Comparison of ENCODE assay signal across 10 cellular contexts in genomic region chr2:130374587-130375290, GRCh38. TPM values are rescaled to one million over a fixed set of nuclear protein-coding genes. Genes with fewer than 3 reads are reported as not detected.
DNase-seq lines count a peak whose midpoint lies in the region; ATAC-seq and TF ChIP-seq lines count a peak whose summit lies in the region.
"Had no signal": no experiment of that assay in that cellular context is flagged by ENCODE, and none has a peak within 500 bp of the region (broad histone marks: within the 10 kb centered on the region; RNA-seq: fewer than 3 reads in every experiment).

No MANE protein-coding gene starts in this region.

- POLR2A ChIA-PET in activated CD8-positive, alpha-beta T cell treated with anti-CD3 and anti-CD28 coated beads for 36 hours (lab: Charles Lee), result interaction anchor here (1.1 to 1.4 kb wide), 2 partner anchors 26 to 34 kb away, joined by 3 read pairs; no protein-coding TSS in a partner anchor

- TF ChIP-seq POLR2A in GM18505 (IDR thresholded peaks at IDR 0.05; ENCODE audit: borderline replicate concordance, extremely low read depth, insufficient read depth, insufficient read length), result no peak

- no peak for TF ChIP-seq CTCF in activated CD8-positive, alpha-beta T cell treated with anti-CD3 and anti-CD28 coated beads for 36 hours (IDR thresholded peaks at IDR 0.05)
- no peak for TF ChIP-seq CTCF in glutamatergic neuron (IDR thresholded peaks at IDR 0.05; ENCODE audit: partially characterized antibody, unreplicated experiment)

- intact Hi-C loops in activated CD8-positive, alpha-beta T cell treated with anti-CD3 and anti-CD28 coated beads for 36 hours (cut with micrococcal nuclease), result no loop called here

- H3K4me1 Mint-ChIP-seq in activated naive CD4-positive, alpha-beta T cell treated with anti-CD3 and anti-CD28 coated beads, Interleukin-2, amount 10 ng/mL, durations not matched to agents 7 days and 5 days, result peaks cover 86% of the 10 kb centered on the region
- H3K4me1 Mint-ChIP-seq in activated CD8-positive, alpha-beta T cell treated with anti-CD3 and anti-CD28 coated beads for 36 hours (ENCODE audit: low read depth), result peaks cover 72% of the 10 kb centered on the region
- peaks cover 13% of the 10 kb centered on the region for H3K4me1 Mint-ChIP-seq in glutamatergic neuron (ENCODE audit: low read depth, unreplicated experiment)
- peaks cover 80% of the 10 kb centered on the region for H3K4me1 Mint-ChIP-seq in stimulated activated effector memory CD8-positive, alpha-beta T cell treated with anti-CD3 and anti-CD28 coated beads, Interleukin-12 subunit alpha, Interleukin-12 subunit beta, amount 100 ng/mL, for 72 hours

- no peak for DNase-seq in activated naive CD4-positive, alpha-beta T cell treated with anti-CD3 and anti-CD28 coated beads, Interleukin-2, amount 10 ng/mL, durations not matched to agents 7 days and 5 days
- no peak for DNase-seq in activated naive CD4-positive, alpha-beta T cell treated with Interleukin-2 at 50 U/mL for 16 hours
- no peak for DNase-seq in activated CD8-positive, alpha-beta T cell treated with anti-CD3 and anti-CD28 coated beads for 36 hours
- DNase-seq in glutamatergic neuron (no peak), DMS 273 treated with DMSO at 0.1 percent for 48 hours (lab: John Stamatoyannopoulos, UW) (no peak), NCI-H82 (lab: John Stamatoyannopoulos, UW) (no peak)
- peak in 1 of 2 donors; percentile 43 for DNase-seq in stimulated activated effector memory CD8-positive, alpha-beta T cell treated with anti-CD3 and anti-CD28 coated beads, Interleukin-12 subunit alpha, Interleukin-12 subunit beta, amount 100 ng/mL, for 72 hours (ENCODE audit: low spot score in 2 of 2)
- DNase-seq: activated effector memory CD4-positive, alpha-beta T cell treated with anti-CD3 and anti-CD28 coated beads, Interleukin-2, amount 50 U/mL, for 16 hours; KBM-7 had no signal

- peak overlapping the region; percentile 26 for H3K4me3 Mint-ChIP-seq in activated naive CD4-positive, alpha-beta T cell treated with anti-CD3 and anti-CD28 coated beads, Interleukin-2, amount 10 ng/mL, durations not matched to agents 7 days and 5 days
- peak overlapping the region; percentile 4 for H3K4me3 Mint-ChIP-seq in activated CD8-positive, alpha-beta T cell treated with anti-CD3 and anti-CD28 coated beads for 36 hours
- peak overlapping the region; percentile 74 for H3K4me3 Mint-ChIP-seq in glutamatergic neuron (ENCODE audit: unreplicated experiment)
- peak overlapping the region; percentile 86 for H3K4me3 Mint-ChIP-seq in stimulated activated effector memory CD8-positive, alpha-beta T cell treated with anti-CD3 and anti-CD28 coated beads, Interleukin-12 subunit alpha, Interleukin-12 subunit beta, amount 100 ng/mL, for 72 hours

- no peaks in the 10 kb centered on the region for H3K27me3 Mint-ChIP-seq in activated naive CD4-positive, alpha-beta T cell treated with anti-CD3 and anti-CD28 coated beads, Interleukin-2, amount 10 ng/mL, durations not matched to agents 7 days and 5 days
- H3K27me3 Mint-ChIP-seq in activated CD8-positive, alpha-beta T cell treated with anti-CD3 and anti-CD28 coated beads for 36 hours, result no peaks in the 10 kb centered on the region
- peaks cover 12% of the 10 kb centered on the region for H3K27me3 Mint-ChIP-seq in glutamatergic neuron (ENCODE audit: unreplicated experiment)

- peaks cover 54% of the 10 kb centered on the region for H3K36me3 Mint-ChIP-seq in activated naive CD4-positive, alpha-beta T cell treated with anti-CD3 and anti-CD28 coated beads, Interleukin-2, amount 10 ng/mL, durations not matched to agents 7 days and 5 days
- H3K36me3 Mint-ChIP-seq in activated CD8-positive, alpha-beta T cell treated with anti-CD3 and anti-CD28 coated beads for 36 hours (ENCODE audit: low read depth), result peaks cover 50% of the 10 kb centered on the region
- H3K36me3 Mint-ChIP-seq in glutamatergic neuron (ENCODE audit: unreplicated experiment), result peaks cover 23% of the 10 kb centered on the region
- H3K36me3 Mint-ChIP-seq in stimulated activated effector memory CD8-positive, alpha-beta T cell treated with anti-CD3 and anti-CD28 coated beads, Interleukin-12 subunit alpha, Interleukin-12 subunit beta, amount 100 ng/mL, for 72 hours, result peaks cover 65% of the 10 kb centered on the region

- H3K9me3 Mint-ChIP-seq in activated naive CD4-positive, alpha-beta T cell treated with anti-CD3 and anti-CD28 coated beads, Interleukin-2, amount 10 ng/mL, durations not matched to agents 7 days and 5 days, result no peaks in the 10 kb centered on the region
- no peaks in the 10 kb centered on the region for H3K9me3 Mint-ChIP-seq in activated CD8-positive, alpha-beta T cell treated with anti-CD3 and anti-CD28 coated beads for 36 hours
- peaks cover 17% of the 10 kb centered on the region for H3K9me3 Mint-ChIP-seq in glutamatergic neuron (ENCODE audit: unreplicated experiment)
- H3K9me3 Mint-ChIP-seq in stimulated activated effector memory CD8-positive, alpha-beta T cell treated with anti-CD3 and anti-CD28 coated beads, Interleukin-12 subunit alpha, Interleukin-12 subunit beta, amount 100 ng/mL, for 72 hours, result no peaks in the 10 kb centered on the region

- CTCF ChIA-PET in activated naive CD4-positive, alpha-beta T cell treated with anti-CD3 and anti-CD28 coated beads, Interleukin-2, amount 10 ng/mL, durations not matched to agents 7 days and 5 days (lab: Charles Lee), result interaction anchor here (2.3 kb wide), 1 partner anchor 32 kb away, joined by 17 read pairs; the partner anchor contains the start of gene IMP4
- CTCF ChIA-PET in activated CD8-positive, alpha-beta T cell treated with anti-CD3 and anti-CD28 coated beads for 36 hours (lab: Charles Lee), result no interaction called here

- H3K27ac Mint-ChIP-seq in activated naive CD4-positive, alpha-beta T cell treated with anti-CD3 and anti-CD28 coated beads, Interleukin-2, amount 10 ng/mL, durations not matched to agents 7 days and 5 days, result peak overlapping the region; percentile 74
- peak overlapping the region; percentile 39 for H3K27ac Mint-ChIP-seq in activated CD8-positive, alpha-beta T cell treated with anti-CD3 and anti-CD28 coated beads for 36 hours
- H3K27ac Mint-ChIP-seq in glutamatergic neuron (ENCODE audit: unreplicated experiment), result peak overlapping the region; percentile 79
- H3K27ac Mint-ChIP-seq in stimulated activated effector memory CD8-positive, alpha-beta T cell treated with anti-CD3 and anti-CD28 coated beads, Interleukin-12 subunit alpha, Interleukin-12 subunit beta, amount 100 ng/mL, for 72 hours, result peak overlapping the region; percentile 97

- no peak for ATAC-seq in activated CD8-positive, alpha-beta T cell treated with anti-CD3 and anti-CD28 coated beads for 36 hours
- ATAC-seq in stimulated activated effector memory CD8-positive, alpha-beta T cell treated with anti-CD3 and anti-CD28 coated beads, Interleukin-12 subunit alpha, Interleukin-12 subunit beta, amount 100 ng/mL, for 72 hours, result no peak
- no peak for ATAC-seq in GM18505 (IDR thresholded peaks at IDR 0.05; ENCODE audit: unreplicated experiment)

RNA-seq across cellular contexts. Expression of gene PTPN18, which starts 18.9 kb away (rescaled TPM):
- 10 to 100 TPM; 32.9 to 35.4 TPM for total RNA-seq in activated CD8-positive, alpha-beta T cell treated with anti-CD3 and anti-CD28 coated beads for 36 hours
- 78.5 TPM for total RNA-seq in glutamatergic neuron (ENCODE audit: unreplicated experiment)

RNA-seq across cellular contexts. Expression of gene IMP4, which starts 32.0 kb away (rescaled TPM):
- 100 to 1,000 TPM; 160 to 163 TPM for total RNA-seq in activated CD8-positive, alpha-beta T cell treated with anti-CD3 and anti-CD28 coated beads for 36 hours
- 48.3 TPM for total RNA-seq in glutamatergic neuron (ENCODE audit: unreplicated experiment)

Comparison
In these comparisons a context has a peak if more than half of its experiments do, and no peak if none do; other contexts are left out.
1. H3K27ac Mint-ChIP-seq: peak in every context shown above with its lines; median percentile 97 in stimulated activated effector memory CD8-positive, alpha-beta T cell treated with anti-CD3 and anti-CD28 coated beads, Interleukin-12 subunit alpha, Interleukin-12 subunit beta, amount 100 ng/mL, for 72 hours; 79 in glutamatergic neuron; 74 in activated naive CD4-positive, alpha-beta T cell treated with anti-CD3 and anti-CD28 coated beads, Interleukin-2, amount 10 ng/mL, durations not matched to agents 7 days and 5 days; 39 in activated CD8-positive, alpha-beta T cell treated with anti-CD3 and anti-CD28 coated beads for 36 hours.
2. H3K4me3 Mint-ChIP-seq: peak in every context shown above with its lines; median percentile 86 in stimulated activated effector memory CD8-positive, alpha-beta T cell treated with anti-CD3 and anti-CD28 coated beads, Interleukin-12 subunit alpha, Interleukin-12 subunit beta, amount 100 ng/mL, for 72 hours; 74 in glutamatergic neuron; 26 in activated naive CD4-positive, alpha-beta T cell treated with anti-CD3 and anti-CD28 coated beads, Interleukin-2, amount 10 ng/mL, durations not matched to agents 7 days and 5 days; 4 in activated CD8-positive, alpha-beta T cell treated with anti-CD3 and anti-CD28 coated beads for 36 hours.